Comparison of ENCODE assay signal across 20 cellular contexts in the genomic region with DNA sequence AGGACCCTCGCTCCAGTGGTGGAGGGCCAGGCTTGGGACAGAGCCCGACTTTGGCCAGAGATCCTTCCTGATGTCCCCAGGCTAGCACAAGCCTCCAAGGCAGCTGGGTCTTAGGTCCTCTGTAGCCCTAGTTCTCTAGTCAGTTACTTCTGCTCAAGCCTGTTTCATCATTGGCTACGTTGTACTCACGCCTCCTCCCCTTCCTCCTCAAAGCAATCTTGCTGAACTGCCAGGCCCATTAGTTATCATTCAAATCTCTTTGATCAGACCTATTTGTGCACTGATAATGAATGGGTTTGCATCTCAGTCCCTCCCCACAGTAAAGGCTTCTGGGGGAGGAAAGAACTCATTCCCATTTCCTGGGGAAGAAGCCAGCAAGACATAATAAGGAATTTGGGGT.
"Had no signal": no experiment of that assay in that cellular context is flagged by ENCODE, and none has a peak within 500 bp of the region (broad histone marks: within the 10 kb centered on the region; RNA-seq: fewer than 3 reads in every experiment).

No MANE protein-coding gene starts in this region.

- H3K4me1 ChIP-seq: esophagus squamous epithelium, gastroesophageal sphincter, psoas muscle, right lobe of liver, testis, transverse colon had no signal

- H3K4me3 ChIP-seq: esophagus squamous epithelium, gastroesophageal sphincter, lung, mucosa of descending colon, psoas muscle, right lobe of liver, testis, transverse colon had no signal

- H3K27me3 ChIP-seq: right lobe of liver, testis, transverse colon had no signal

- H3K36me3 ChIP-seq: esophagus squamous epithelium, gastroesophageal sphincter, right lobe of liver, transverse colon had no signal

- DNase-seq: esophagus squamous epithelium; foreskin fibroblast; glutamatergic neuron; immature natural killer cell; kidney; left colon; left ventricle myocardium superior; mesenchymal stem cell; mucosa of descending colon; natural killer cell; psoas muscle; retina; right lobe of liver; stimulated activated CD4-positive, alpha-beta T cell treated with anti-CD3 and anti-CD28 coated beads, Interleukin-4, amount 100 ng/mL, for 1 hour; stimulated activated CD8-positive, alpha-beta memory T cell treated with anti-CD3 and anti-CD28 coated beads, Interleukin-4, amount 100 ng/mL, for 48 hours; stimulated activated naive CD8-positive, alpha-beta T cell treated with anti-CD3 and anti-CD28 coated beads, Interleukin-15, Interleukin-2, amounts not matched to agents 100 U/mL and 50 U/mL, for 24 hours; testis; transverse colon had no signal

- H3K9me3 ChIP-seq: esophagus squamous epithelium, mucosa of descending colon, psoas muscle, right lobe of liver, testis, transverse colon had no signal

- H3K27ac ChIP-seq: esophagus squamous epithelium, gastroesophageal sphincter, psoas muscle, right lobe of liver, testis, transverse colon had no signal
